Comparison of ENCODE assay signal across 15 cellular contexts in genomic region chr7:35993663-35994622, GRCh38.
DNase-seq lines count a peak whose midpoint lies in the region; TF ChIP-seq lines count a peak whose summit lies in the region.
"Had no signal": no experiment of that assay in that cellular context is flagged by ENCODE, and none has a peak within 500 bp of the region (broad histone marks: within the 10 kb centered on the region; RNA-seq: fewer than 3 reads in every experiment).

No MANE protein-coding gene starts in this region.

- H3K79me2 ChIP-seq in ACC112 (ENCODE audit: control insufficient read depth, insufficient read depth, low read length, unreplicated experiment) (no peaks in the 10 kb centered on the region), mammary epithelial cell (ENCODE audit: insufficient read depth, low read length) (no peaks in the 10 kb centered on the region), SK-N-SH (ENCODE audit: insufficient read depth) (no peaks in the 10 kb centered on the region)

- H2AFZ ChIP-seq in ACC112 (ENCODE audit: low read length, unreplicated experiment) (no peak overlapping the region), mammary epithelial cell (ENCODE audit: low read depth, low read length) (peak overlapping the region; percentile 9), SK-N-SH (ENCODE audit: low read depth) (no peak overlapping the region)

- POLR2A ChIA-PET in SK-N-SH (lab: Yijun Ruan, JAX): no interaction called here

- H4K20me1 ChIP-seq in mammary epithelial cell (ENCODE audit: insufficient read depth, low read length): no peaks in the 10 kb centered on the region
- H4K20me1 ChIP-seq in SK-N-SH (ENCODE audit: insufficient read depth): no peaks in the 10 kb centered on the region

- no peak overlapping the region for H3K9ac ChIP-seq in mammary epithelial cell (ENCODE audit: insufficient read depth, low read length)
- no peak overlapping the region for H3K9ac ChIP-seq in SK-N-SH

- no peak for TF ChIP-seq RAD21 in SK-N-SH (IDR thresholded peaks at IDR 0.05; ENCODE audit: low read length)

- in situ Hi-C loops in mammary epithelial cell (cut with MboI; ENCODE audit: low sequenced_read_pairs in 2 of 2): loop anchor here in 1 of 2 donors (25.0 kb wide), 1 partner anchor 1218 kb away; no protein-coding TSS in a partner anchor

- intact Hi-C loops in mammary epithelial cell (cut with micrococcal nuclease): loop anchor here (2.0 to 10.0 kb wide), 3 partner anchors 43 to 161 kb away; partner anchors contain the start of gene EEPD1

- H3K4me2 ChIP-seq in mammary epithelial cell (ENCODE audit: insufficient read depth, low read depth, low read length): no peak overlapping the region
- H3K4me2 ChIP-seq in SK-N-SH: no peak overlapping the region

- CTCF ChIA-PET in mammary epithelial cell (lab: Charles Lee; ENCODE audit: low non-redundant PET): no interaction called here
- CTCF ChIA-PET in SK-N-SH (lab: Yijun Ruan, JAX): interaction anchor here (1.4 to 4.2 kb wide), 4 partner anchors 9 to 325 kb away, joined by 4 to 34 read pairs (median 16); no protein-coding TSS in a partner anchor

- H3K9me2 ChIP-seq in SK-N-SH: no peaks in the 10 kb centered on the region

- DNase-seq in LHCN-M2 (ENCODE audit: low read depth): peak; percentile 64
- DNase-seq in mammary epithelial cell: peak; percentile 56
- DNase-seq in lung microvascular endothelial cell (ENCODE audit: low read depth in 2 of 2): peak; percentile 11 to 33
- DNase-seq in SK-N-SH: no peak
- DNase-seq in stimulated activated CD4-positive, alpha-beta T cell treated with anti-CD3 and anti-CD28 coated beads, Interleukin-15, amount 100 ng/mL, for 24 hours: no peak
- no peak for DNase-seq in DMS 273 (lab: John Stamatoyannopoulos, UW; ENCODE audit: unreplicated experiment)
- no peak for DNase-seq in UCSD-AML1 (lab: John Stamatoyannopoulos, UW; ENCODE audit: unreplicated experiment)
- DNase-seq: activated naive CD8-positive, alpha-beta T cell treated with anti-CD3 and anti-CD28 coated beads, Interleukin-2, amount 10 ng/mL, durations not matched to agents 7 days and 5 days; GOT3; heart left ventricle; NCI-H1092 treated with DMSO at 0.1 percent for 48 hours; NCI-H526 treated with DMSO at 0.1 percent for 48 hours; stimulated activated CD8-positive, alpha-beta memory T cell treated with anti-CD3 and anti-CD28 coated beads, Interleukin-4, amount 100 ng/mL, for 48 hours had no signal

- 0 out of 2 replicates have a peak overlapping the region, but pooled peaks have one; percentile 14 for H3K27ac ChIP-seq in ACC112 (ENCODE audit: low read depth, low read length)
- no peak overlapping the region for H3K27ac ChIP-seq in mammary epithelial cell (ENCODE audit: insufficient read depth, low read depth, low read length)
- no peak overlapping the region for H3K27ac ChIP-seq in SK-N-SH (ENCODE audit: low read depth in 2 of 2, low read length in 1 of 2)

- H3K4me3 ChIP-seq in ACC112 (ENCODE audit: low read depth, low read length): no peak overlapping the region
- no peak overlapping the region for H3K4me3 ChIP-seq in mammary epithelial cell (replicated peaks in 1 of 3; ENCODE audit: insufficient read depth in 1 of 3, low read depth in 2 of 3, low read length in 3 of 3)
- H3K4me3 ChIP-seq in SK-N-SH (ENCODE audit: low read depth in 2 of 2, low read length in 1 of 2): no peak overlapping the region
- H3K4me3 ChIP-seq: heart left ventricle, lung had no signal

- H3F3A ChIP-seq in SK-N-SH (replicated peaks; ENCODE audit: insufficient read depth): no peaks in the 10 kb centered on the region

- no peaks in the 10 kb centered on the region for H3K4me1 ChIP-seq in ACC112 (ENCODE audit: control insufficient read depth, insufficient read depth, low read length, unreplicated experiment)
- H3K4me1 ChIP-seq in mammary epithelial cell (ENCODE audit: insufficient read depth, low read length): peaks cover 5% of the 10 kb centered on the region
- no peaks in the 10 kb centered on the region for H3K4me1 ChIP-seq in SK-N-SH (ENCODE audit: control insufficient read depth in 1 of 2, insufficient read depth in 2 of 2, low read depth in 1 of 2, low read length in 1 of 2)

- H3K36me3 ChIP-seq in ACC112 (ENCODE audit: insufficient read depth, low read length) (no peaks in the 10 kb centered on the region), mammary epithelial cell (ENCODE audit: insufficient read depth, low read length) (no peaks in the 10 kb centered on the region), SK-N-SH (replicated peaks in 1 of 2; ENCODE audit: control insufficient read depth in 1 of 2, insufficient read depth in 2 of 2, low read length in 1 of 2) (no peaks in the 10 kb centered on the region)
- H3K36me3 ChIP-seq: heart left ventricle had no signal

- no TSS peak for BruUV-seq in mammary epithelial cell (replicated peaks; lab: Mats Ljungman, UMichigan)

- no peaks in the 10 kb centered on the region for H3K27me3 ChIP-seq in ACC112 (ENCODE audit: insufficient read depth, low read length)
- H3K27me3 ChIP-seq in mammary epithelial cell (ENCODE audit: insufficient read depth, low read length): no peaks in the 10 kb centered on the region
- H3K27me3 ChIP-seq in SK-N-SH (ENCODE audit: insufficient read depth): no peaks in the 10 kb centered on the region
- H3K27me3 ChIP-seq: heart left ventricle had no signal

- TF ChIP-seq CTCF in mammary epithelial cell (conservative IDR thresholded peaks at IDR 0.05 in 1 of 2, IDR thresholded peaks at IDR 0.05 in 1 of 2; ENCODE audit: extremely low read depth in 1 of 2, insufficient read depth in 1 of 2, low read depth in 1 of 2, low read length in 2 of 2) (no peak), SK-N-SH (IDR thresholded peaks at IDR 0.05) (no peak)

- WGBS in mammary epithelial cell (ENCODE audit: low coverage, missing lambda C conversion rate): 87% methylated on average over 8 of the region's 8 CpGs
- 85% methylated on average over 8 of the region's 8 CpGs for WGBS in SK-N-SH (ENCODE audit: low lambda C conversion rate)

- dilution Hi-C loops in mammary epithelial cell (cut with HindIII; ENCODE audit: low sequenced_read_pairs): no loop called here

- no peaks in the 10 kb centered on the region for H3K9me3 ChIP-seq in mammary epithelial cell (replicated peaks; ENCODE audit: insufficient read depth, low read length)
- no peaks in the 10 kb centered on the region for H3K9me3 ChIP-seq in SK-N-SH
- H3K9me3 ChIP-seq: heart left ventricle had no signal

- no peak for TF ChIP-seq EP300 in SK-N-SH (IDR thresholded peaks at IDR 0.05; ENCODE audit: borderline replicate concordance in 1 of 2, low read depth in 1 of 2, low read length in 1 of 2)

TF ChIP-seq in SK-N-SH, 30 proteins besides CTCF, POLR2A, EP300 and RAD21:
- TF ChIP-seq RXRA (IDR thresholded peaks at IDR 0.05; ENCODE audit: borderline replicate concordance, low read depth): no peak
- TF ChIP-seq YY1 (IDR thresholded peaks at IDR 0.05; ENCODE audit: low read depth): no peak
- no peak for TF ChIP-seq CHD2 (IDR thresholded peaks at IDR 0.05; ENCODE audit: low read length, partially characterized antibody)
- TF ChIP-seq TAF1 (IDR thresholded peaks at IDR 0.05; ENCODE audit: borderline replicate concordance, low read depth, low read length): no peak
- no peak for TF ChIP-seq TEAD4 (IDR thresholded peaks at IDR 0.05; ENCODE audit: borderline replicate concordance, insufficient read depth)
- no peak for TF ChIP-seq FOXJ3 (CRISPR knock-in tag; IDR thresholded peaks at IDR 0.05)
- no peak for TF ChIP-seq EZH2phosphoT487 (IDR thresholded peaks at IDR 0.05; ENCODE audit: borderline replicate concordance, low read depth)
- no peak for TF ChIP-seq IRF3 (IDR thresholded peaks at IDR 0.05; ENCODE audit: low read depth, low read length)
- no peak for TF ChIP-seq GATA2 (CRISPR knock-in tag; IDR thresholded peaks at IDR 0.05)

Comparison
In these comparisons a context has a peak if more than half of its experiments do, and no peak if none do; other contexts are left out.
1. DNase-seq: peak in LHCN-M2 (single experiment), mammary epithelial cell (single experiment) and lung microvascular endothelial cell (2 of 2); none in SK-N-SH (single experiment), stimulated activated CD4-positive, alpha-beta T cell treated with anti-CD3 and anti-CD28 coated beads, Interleukin-15, amount 100 ng/mL, for 24 hours (single experiment), DMS 273 (single experiment) and UCSD-AML1 (single experiment).